10 cellular contexts compared by ENCODE assay signal in the genomic region with DNA sequence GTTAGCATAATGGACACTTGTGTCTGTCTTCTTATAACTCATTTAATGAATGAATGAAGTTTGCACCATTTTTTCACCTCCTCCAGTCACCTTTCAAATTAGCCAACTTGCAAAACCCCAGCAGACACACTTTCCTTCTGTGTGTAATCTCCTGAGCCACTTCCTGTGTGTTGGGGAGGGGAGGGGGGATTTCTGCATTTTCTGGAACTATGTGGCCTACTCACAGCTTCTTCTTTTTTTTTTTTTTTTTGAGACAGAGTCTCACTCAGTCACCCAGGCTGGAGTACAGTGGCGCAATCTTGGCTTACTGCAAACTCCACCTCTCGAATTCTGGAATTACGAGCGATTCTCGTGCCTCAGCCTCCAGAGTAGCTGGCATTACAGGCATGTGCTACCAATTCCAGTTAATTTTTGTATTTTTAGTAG. TPM values are rescaled to one million over a fixed set of nuclear protein-coding genes. Genes with fewer than 3 reads are reported as not detected.
DNase-seq lines count a peak whose midpoint lies in the region.
"Had no signal": no experiment of that assay in that cellular context is flagged by ENCODE, and none has a peak within 500 bp of the region (broad histone marks: within the 10 kb centered on the region; RNA-seq: fewer than 3 reads in every experiment).

No MANE protein-coding gene starts in this region.

- H3K4me3 ChIP-seq in MG63: no peak overlapping the region
- H3K4me3 ChIP-seq: esophagus squamous epithelium had no signal

- DNase-seq in CMK (ENCODE audit: low read depth) (peak; percentile 18), MG63 (peak; percentile 6), astrocyte of the hippocampus (ENCODE audit: low read depth, low spot score) (peak; percentile 17), mucosa of gallbladder (ENCODE audit: low spot score) (peak; percentile 36), DMS79 (lab: John Stamatoyannopoulos, UW) (no peak), NCI-H345 treated with DMSO at 0.1 percent for 48 hours (lab: John Stamatoyannopoulos, UW; ENCODE audit: unreplicated experiment) (no peak), NCI-H2196 (lab: John Stamatoyannopoulos, UW; ENCODE audit: unreplicated experiment) (no peak)
- no peak for DNase-seq in activated effector memory CD4-positive, alpha-beta T cell treated with Interleukin-2 at 50 U/mL for 16 hours
- DNase-seq: esophagus squamous epithelium had no signal

- no peaks in the 10 kb centered on the region for H3K9me3 ChIP-seq in MG63
- H3K9me3 ChIP-seq: esophagus squamous epithelium had no signal

- H3K27me3 ChIP-seq in MG63: no peaks in the 10 kb centered on the region

- H3K36me3 ChIP-seq in MG63: no peaks in the 10 kb centered on the region
- H3K36me3 ChIP-seq: esophagus squamous epithelium had no signal

RNA-seq across cellular contexts. Expression of a gene that starts 4.1 kb away (rescaled TPM):
- 0.89 and 27.3 TPM in 2 replicates for total RNA-seq in MG63 (2014; rRNA removed; shearing (Covaris generic); ENCODE audit: low replicate concordance)
- total RNA-seq in mucosa of gallbladder: 348 TPM

RNA-seq across cellular contexts. Expression of a gene that starts 26.0 kb away (rescaled TPM):
- not detected in 2 replicates for total RNA-seq in MG63 (2014; rRNA removed; shearing (Covaris generic); ENCODE audit: low replicate concordance)
- not detected for total RNA-seq in mucosa of gallbladder
- total RNA-seq: esophagus squamous epithelium, skeletal muscle tissue had no signal

Comparison
In these comparisons a context has a peak if more than half of its experiments do, and no peak if none do; other contexts are left out.
1. DNase-seq: peak in CMK (single experiment), MG63 (single experiment), astrocyte of the hippocampus (single experiment) and mucosa of gallbladder (single experiment); none in DMS79 (single experiment), NCI-H345 treated with DMSO at 0.1 percent for 48 hours (single experiment), activated effector memory CD4-positive, alpha-beta T cell treated with Interleukin-2 at 50 U/mL for 16 hours (single experiment) and NCI-H2196 (single experiment).
2. RNA of a gene that starts 4.1 kb away (total RNA-seq): 348 TPM in mucosa of gallbladder (single experiment); 0.89 to 27.3 TPM in MG63; every median in the first group is over 10 times any median in the second.